In genomic region chr12:45232146-45232731, GRCh38 we compare ENCODE assay signal across 9 cellular contexts. TPM values are rescaled to one million over a fixed set of nuclear protein-coding genes. Genes with fewer than 3 reads are reported as not detected.
DNase-seq lines count a peak whose midpoint lies in the region; ATAC-seq and TF ChIP-seq lines count a peak whose summit lies in the region.
"Had no signal": no experiment of that assay in that cellular context is flagged by ENCODE, and none has a peak within 500 bp of the region (broad histone marks: within the 10 kb centered on the region; RNA-seq: fewer than 3 reads in every experiment).

No MANE protein-coding gene starts in this region.

- H3K4me3 ChIP-seq in DND-41 (ENCODE audit: low read depth in 1 of 2, low read length in 2 of 2) (no peak overlapping the region), Panc1 (ENCODE audit: low read depth in 2 of 2, low read length in 2 of 2) (peak overlapping the region; percentile 3 to 37; a peak in 2 of 4 replicates), epithelial cell of esophagus (ENCODE audit: low read length) (no peak overlapping the region), prostate gland (no peak overlapping the region)

- no peaks in the 10 kb centered on the region for H3K9me3 ChIP-seq in DND-41 (ENCODE audit: insufficient read depth, low read length, severe bottlenecking)
- no peaks in the 10 kb centered on the region for H3K9me3 ChIP-seq in Panc1 (ENCODE audit: control insufficient read depth, insufficient read depth, low read depth, low read length)
- H3K9me3 ChIP-seq in prostate gland = no peaks in the 10 kb centered on the region

- no peak overlapping the region for H3K4me2 ChIP-seq in DND-41 (ENCODE audit: insufficient read depth, low read length)

- intact Hi-C loops in Panc1 (cut with micrococcal nuclease; ENCODE audit: unreplicated experiment) (no loop called here), prostate gland (cut with DNase I) (no loop called here)

- 78% methylated on average over 3 of the region's 3 CpGs for WGBS in prostate gland

- CTCF ChIA-PET in Panc1 (lab: Charles Lee) = no interaction called here

- H3K27ac ChIP-seq in DND-41 (ENCODE audit: low read length) = 0 out of 2 replicates have a peak overlapping the region, but pooled peaks have one; percentile 1
- peak overlapping the region; percentile 99 for H3K27ac ChIP-seq in Panc1 (ENCODE audit: low read length)
- peak overlapping the region; percentile 54 to 59 for H3K27ac ChIP-seq in prostate gland

- H2AFZ ChIP-seq in DND-41 (ENCODE audit: low read depth, low read length) = no peak overlapping the region

- H3K4me3 Mint-ChIP-seq in T-helper 2 cell treated with Interferon-gamma antibody and Interleukin-4, amounts not matched to agents 5 μg/mL and 100 μg/mL, for 36 hours = no peak overlapping the region

- peaks cover 67% of the 10 kb centered on the region for H3K79me2 ChIP-seq in DND-41 (ENCODE audit: insufficient read depth, low read length)

- in situ Hi-C loops in Panc1 (cut with HindIII; ENCODE audit: low pct_unique_long_range_greater_than_20kb, low sequenced_read_pairs) = no loop called here

- TF ChIP-seq CTCF in DND-41 (IDR thresholded peaks at IDR 0.05; ENCODE audit: borderline replicate concordance, extremely low read depth, low read length, poor library complexity, severe bottlenecking) = no peak
- no peak for TF ChIP-seq CTCF in Panc1 (IDR thresholded peaks at IDR 0.05)
- TF ChIP-seq CTCF in epithelial cell of esophagus (IDR thresholded peaks at IDR 0.05; ENCODE audit: insufficient read depth, low read depth, low read length, missing control alignments) = no peak
- TF ChIP-seq CTCF in prostate gland (IDR thresholded peaks at IDR 0.05) = no peak

- H3K27me3 ChIP-seq in DND-41 (ENCODE audit: insufficient read depth, low read length, poor library complexity) (no peaks in the 10 kb centered on the region), Panc1 (ENCODE audit: control insufficient read depth, insufficient read depth, low read length) (no peaks in the 10 kb centered on the region), prostate gland (replicated peaks; ENCODE audit: insufficient read depth) (no peaks in the 10 kb centered on the region)

- DNase-seq in DND-41 = no peak
- DNase-seq in Panc1 (ENCODE audit: low read depth, low spot score) = no peak
- peak; percentile 21 for DNase-seq in epithelial cell of esophagus (ENCODE audit: low read depth)
- no peak for DNase-seq in prostate gland (ENCODE audit: low spot score)
- DNase-seq in GM19240 (ENCODE audit: insufficient read length, low spot score) = no peak
- DNase-seq in inferior parietal cortex (ENCODE audit: extremely low spot score) = no peak
- no peak for DNase-seq in T-helper 2 cell treated with Interferon-gamma antibody and Interleukin-4, amounts not matched to agents 5 μg/mL and 100 μg/mL, for 36 hours (ENCODE audit: low spot score)
- DNase-seq: midbrain had no signal

- BruUV-seq in Panc1 (replicated peaks; lab: Mats Ljungman, UMichigan) = TSS peak; percentile 96

- H3K9me3 Mint-ChIP-seq in T-helper 2 cell treated with Interferon-gamma antibody and Interleukin-4, amounts not matched to agents 5 μg/mL and 100 μg/mL, for 36 hours = no peaks in the 10 kb centered on the region

- no peak overlapping the region for H3K27ac Mint-ChIP-seq in T-helper 2 cell treated with Interferon-gamma antibody and Interleukin-4, amounts not matched to agents 5 μg/mL and 100 μg/mL, for 36 hours

- H3K4me1 ChIP-seq in DND-41 (ENCODE audit: insufficient read depth, low read length) (no peaks in the 10 kb centered on the region), Panc1 (ENCODE audit: control insufficient read depth, insufficient read depth, low read length) (peaks cover 69% of the 10 kb centered on the region), prostate gland (replicated peaks) (no peaks in the 10 kb centered on the region)

- no peak for ATAC-seq in DND-41 (ENCODE audit: insufficient read depth, low read depth)
- 0 out of 2 replicates have a peak, but pooled peaks have one; percentile 7 for ATAC-seq in Panc1
- ATAC-seq in HG02885 (IDR thresholded peaks at IDR 0.05; ENCODE audit: poor library complexity, unreplicated experiment) = no peak

- H3K4me1 Mint-ChIP-seq in T-helper 2 cell treated with Interferon-gamma antibody and Interleukin-4, amounts not matched to agents 5 μg/mL and 100 μg/mL, for 36 hours (ENCODE audit: low read depth) = peaks cover 32% of the 10 kb centered on the region

- POLR2A ChIA-PET in Panc1 (lab: Charles Lee) = interaction anchor here (0.6 to 1.0 kb wide), 2 partner anchors 14 to 17 kb away, joined by 3 to 8 read pairs; no protein-coding TSS in a partner anchor

- H4K20me1 ChIP-seq in DND-41 (ENCODE audit: insufficient read depth, low read length) = peaks cover 15% of the 10 kb centered on the region; the same call in 1 of the 2 replicates

- H3K36me3 ChIP-seq in DND-41 (ENCODE audit: insufficient read depth, low read length) (peaks cover 7% of the 10 kb centered on the region; the same call in 1 of the 2 replicates), Panc1 (ENCODE audit: control insufficient read depth, insufficient read depth, low read length) (no peaks in the 10 kb centered on the region), prostate gland (no peaks in the 10 kb centered on the region)

- no peak for TF ChIP-seq POLR2A in prostate gland (IDR thresholded peaks at IDR 0.05)

- no peak overlapping the region for H3K9ac ChIP-seq in DND-41 (ENCODE audit: low read depth, low read length)

- H3K36me3 Mint-ChIP-seq in T-helper 2 cell treated with Interferon-gamma antibody and Interleukin-4, amounts not matched to agents 5 μg/mL and 100 μg/mL, for 36 hours (ENCODE audit: low read depth) = peaks cover 13% of the 10 kb centered on the region

- H3K27me3 Mint-ChIP-seq in T-helper 2 cell treated with Interferon-gamma antibody and Interleukin-4, amounts not matched to agents 5 μg/mL and 100 μg/mL, for 36 hours (ENCODE audit: low read depth) = no peaks in the 10 kb centered on the region

RNA-seq across cellular contexts. Expression of gene ANO6, which starts 16.3 kb away (rescaled TPM):
- total RNA-seq in Panc1 (2021; ENCODE audit: unreplicated experiment) (120 TPM), prostate gland (10 to 100 TPM; 36.8 to 78.8 TPM)
- 63.7 TPM for polyA plus RNA-seq in Panc1 (2012; ENCODE audit: insufficient read length)

Comparison
In these comparisons a context has a peak if more than half of its experiments do, and no peak if none do; other contexts are left out.
1. H3K27ac ChIP-seq: peak in every context shown above with its lines; median percentile 99 in Panc1; 56 in prostate gland; 1 in DND-41.
2. H3K4me3 ChIP-seq: peak in Panc1 (2 of 2); none in DND-41 (0 of 2), epithelial cell of esophagus (single experiment) and prostate gland (0 of 2).